Comparison of ENCODE assay signal across 21 cellular contexts in the genomic region with DNA sequence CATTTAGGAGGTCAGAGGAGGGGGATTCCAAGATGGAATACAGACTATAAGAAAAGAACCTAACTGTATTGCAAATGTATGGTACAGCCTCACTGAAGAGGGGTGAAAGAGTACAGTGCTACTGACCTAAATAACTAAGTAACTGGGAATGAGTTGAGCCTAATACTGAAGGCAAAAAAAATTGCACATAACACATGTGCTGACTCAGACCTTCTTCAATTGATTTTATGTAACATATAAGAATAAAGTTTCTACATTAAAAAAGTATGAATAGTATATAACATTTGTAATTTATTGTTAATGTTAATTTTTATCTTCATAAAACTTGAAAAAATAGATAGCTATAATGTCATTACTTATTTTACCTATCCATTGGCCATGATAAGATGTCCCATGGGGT. TPM values are rescaled to one million over a fixed set of nuclear protein-coding genes. Genes with fewer than 3 reads are reported as not detected.
DNase-seq lines count a peak whose midpoint lies in the region; ATAC-seq lines count a peak whose summit lies in the region.
"Had no signal": no experiment of that assay in that cellular context is flagged by ENCODE, and none has a peak within 500 bp of the region (broad histone marks: within the 10 kb centered on the region; RNA-seq: fewer than 3 reads in every experiment).

No MANE protein-coding gene starts in this region.

- H3K27ac ChIP-seq in CD4-positive, alpha-beta memory T cell (ENCODE audit: low read depth, low read length): no peak overlapping the region
- H3K27ac ChIP-seq: BLaER1, GM23248, HL-60 had no signal

- H3K36me3 ChIP-seq in CD4-positive, alpha-beta memory T cell (ENCODE audit: insufficient read depth, low read length): peaks cover 16% of the 10 kb centered on the region

- H3K27me3 ChIP-seq in CD4-positive, alpha-beta memory T cell (ENCODE audit: insufficient read depth, low read length): no peaks in the 10 kb centered on the region
- H3K27me3 ChIP-seq: BLaER1 had no signal

- POLR2A ChIA-PET in CD4-positive, alpha-beta memory T cell (lab: Charles Lee; ENCODE audit: partially characterized antibody): interaction anchor here (1.0 kb wide), 1 partner anchor 41 kb away, joined by 5 read pairs; the partner anchor contains the start of gene MALT1
- POLR2A ChIA-PET in naive thymus-derived CD8-positive, alpha-beta T cell (lab: Charles Lee): no interaction called here

- H3K36me3 Mint-ChIP-seq in activated naive CD8-positive, alpha-beta T cell: peaks cover 20% of the 10 kb centered on the region
- H3K36me3 Mint-ChIP-seq in activated naive CD8-positive, alpha-beta T cell treated with anti-CD3 and anti-CD28 coated beads, Interleukin-2, amount 50 U/mL, for 24 hours (ENCODE audit: low read depth): peaks cover 43% of the 10 kb centered on the region
- H3K36me3 Mint-ChIP-seq in CD4-positive, alpha-beta memory T cell: peaks cover 31 to 47% of the 10 kb centered on the region in 2 donors
- H3K36me3 Mint-ChIP-seq in T-helper 17 cell (ENCODE audit: low read depth): peaks cover 10% of the 10 kb centered on the region
- H3K36me3 Mint-ChIP-seq in naive thymus-derived CD8-positive, alpha-beta T cell: peaks cover 11 to 41% (median 15%) of the 10 kb centered on the region in 3 donors

- no peaks in the 10 kb centered on the region for H3K27me3 Mint-ChIP-seq in activated naive CD8-positive, alpha-beta T cell
- no peaks in the 10 kb centered on the region for H3K27me3 Mint-ChIP-seq in activated naive CD8-positive, alpha-beta T cell treated with anti-CD3 and anti-CD28 coated beads, Interleukin-2, amount 50 U/mL, for 24 hours
- H3K27me3 Mint-ChIP-seq in CD4-positive, alpha-beta memory T cell: no peaks in the 10 kb centered on the region
- no peaks in the 10 kb centered on the region for H3K27me3 Mint-ChIP-seq in T-helper 17 cell
- H3K27me3 Mint-ChIP-seq in naive thymus-derived CD8-positive, alpha-beta T cell: no peaks in the 10 kb centered on the region

- H3K27ac Mint-ChIP-seq in activated naive CD8-positive, alpha-beta T cell: peak overlapping the region; percentile 95
- no peak overlapping the region for H3K27ac Mint-ChIP-seq in activated naive CD8-positive, alpha-beta T cell treated with anti-CD3 and anti-CD28 coated beads, Interleukin-2, amount 50 U/mL, for 24 hours
- H3K27ac Mint-ChIP-seq in CD4-positive, alpha-beta memory T cell: peak overlapping the region in 6 of 7 donors; percentile 30 to 86 (median 72)
- peak overlapping the region; percentile 96 for H3K27ac Mint-ChIP-seq in T-helper 17 cell
- H3K27ac Mint-ChIP-seq in naive thymus-derived CD8-positive, alpha-beta T cell: peak overlapping the region in 8 of 10 donors; percentile 2 to 96 (median 91)
- H3K27ac Mint-ChIP-seq: H9, HFFc6 had no signal

- intact Hi-C loops in CD4-positive, alpha-beta memory T cell (cut with micrococcal nuclease): loop anchor here (5.0 kb wide), 1 partner anchor 171 kb away; no protein-coding TSS in a partner anchor

- H3K4me1 Mint-ChIP-seq in activated naive CD8-positive, alpha-beta T cell (ENCODE audit: low read depth): peaks cover 50% of the 10 kb centered on the region
- H3K4me1 Mint-ChIP-seq in activated naive CD8-positive, alpha-beta T cell treated with anti-CD3 and anti-CD28 coated beads, Interleukin-2, amount 50 U/mL, for 24 hours: peaks cover 42% of the 10 kb centered on the region
- H3K4me1 Mint-ChIP-seq in CD4-positive, alpha-beta memory T cell: peaks cover 40 to 57% (median 48%) of the 10 kb centered on the region in 4 donors
- peaks cover 30% of the 10 kb centered on the region for H3K4me1 Mint-ChIP-seq in T-helper 17 cell
- peaks cover 25 to 51% (median 50%) of the 10 kb centered on the region in 4 donors for H3K4me1 Mint-ChIP-seq in naive thymus-derived CD8-positive, alpha-beta T cell
- H3K4me1 Mint-ChIP-seq: H9 had no signal

- H3K4me1 ChIP-seq in CD4-positive, alpha-beta memory T cell (ENCODE audit: insufficient read depth, low read length): peaks cover 44% of the 10 kb centered on the region

- H3K9me3 ChIP-seq in CD4-positive, alpha-beta memory T cell (ENCODE audit: control insufficient read depth in 1 of 2, low read length in 2 of 2): no peaks in the 10 kb centered on the region
- H3K9me3 ChIP-seq in T-helper 17 cell (ENCODE audit: control insufficient read depth, low read length, poor library complexity, severe bottlenecking): no peaks in the 10 kb centered on the region
- H3K9me3 ChIP-seq: BLaER1 had no signal

- DNase-seq in activated naive CD8-positive, alpha-beta T cell treated with anti-CD3 and anti-CD28 coated beads, Interleukin-2, amount 50 U/mL, for 24 hours: no peak
- no peak for DNase-seq in CD4-positive, alpha-beta memory T cell
- DNase-seq in T-helper 17 cell (no peak), NCI-H1930 (lab: John Stamatoyannopoulos, UW) (no peak), cerebellar cortex (ENCODE audit: low spot score) (no peak)
- DNase-seq in naive thymus-derived CD8-positive, alpha-beta T cell: no peak
- DNase-seq: DMS53, GDM1, GM23248, H9, HFFc6, Karpas-422, MV-4-11, NCI-H1105 treated with DMSO at 0.1 percent for 48 hours, NCI-H446 treated with DMSO at 0.1 percent for 48 hours, NCI-H526 treated with DMSO at 0.1 percent for 48 hours, OCI-M1, Right ventricle myocardium superior had no signal

- H3K4me3 Mint-ChIP-seq in activated naive CD8-positive, alpha-beta T cell: no peak overlapping the region
- H3K4me3 Mint-ChIP-seq in activated naive CD8-positive, alpha-beta T cell treated with anti-CD3 and anti-CD28 coated beads, Interleukin-2, amount 50 U/mL, for 24 hours: no peak overlapping the region
- no peak overlapping the region for H3K4me3 Mint-ChIP-seq in CD4-positive, alpha-beta memory T cell
- H3K4me3 Mint-ChIP-seq in T-helper 17 cell: no peak overlapping the region
- no peak overlapping the region for H3K4me3 Mint-ChIP-seq in naive thymus-derived CD8-positive, alpha-beta T cell
- H3K4me3 Mint-ChIP-seq: H9, HFFc6 had no signal

- H3K9me3 Mint-ChIP-seq in activated naive CD8-positive, alpha-beta T cell (ENCODE audit: low read depth): no peaks in the 10 kb centered on the region
- H3K9me3 Mint-ChIP-seq in activated naive CD8-positive, alpha-beta T cell treated with anti-CD3 and anti-CD28 coated beads, Interleukin-2, amount 50 U/mL, for 24 hours: no peaks in the 10 kb centered on the region
- H3K9me3 Mint-ChIP-seq in CD4-positive, alpha-beta memory T cell: no peaks in the 10 kb centered on the region
- no peaks in the 10 kb centered on the region for H3K9me3 Mint-ChIP-seq in naive thymus-derived CD8-positive, alpha-beta T cell
- H3K9me3 Mint-ChIP-seq: H9, HFFc6 had no signal

- CTCF ChIA-PET in CD4-positive, alpha-beta memory T cell (lab: Charles Lee; ENCODE audit: partially characterized antibody): interaction anchor here (1.0 kb wide), 1 partner anchor 15 kb away, joined by 3 read pairs; no protein-coding TSS in a partner anchor

- ATAC-seq in activated naive CD8-positive, alpha-beta T cell treated with anti-CD3 and anti-CD28 coated beads, Interleukin-2, amount 50 U/mL, for 24 hours: no peak
- no peak for ATAC-seq in T-helper 17 cell
- no peak for ATAC-seq in naive thymus-derived CD8-positive, alpha-beta T cell

- no peak overlapping the region for H3K4me3 ChIP-seq in CD4-positive, alpha-beta memory T cell (ENCODE audit: low read length in 2 of 2)
- H3K4me3 ChIP-seq: BLaER1, GM23248 had no signal

RNA-seq across cellular contexts. Expression of gene MALT1, which starts 41.7 kb away (rescaled TPM):
- 10 to 100 TPM; 90.4 to 96.7 TPM for total RNA-seq in CD4-positive, alpha-beta memory T cell
- 10 to 100 TPM; 60.3 to 64.4 TPM for polyA plus RNA-seq in CD4-positive, alpha-beta memory T cell
- 100 to 1,000 TPM in 1 of 2 donors, 10 to 100 TPM in 1; 87.8 to 108 TPM for total RNA-seq in T-helper 17 cell
- 10 to 100 TPM; 70.2 to 78.6 TPM for total RNA-seq in naive thymus-derived CD8-positive, alpha-beta T cell
- 10 to 100 TPM; 24.7 to 37.1 (median 27.3) TPM for polyA plus RNA-seq in naive thymus-derived CD8-positive, alpha-beta T cell
